ENCODE assay signal across 8 cellular contexts in the genomic region with DNA sequence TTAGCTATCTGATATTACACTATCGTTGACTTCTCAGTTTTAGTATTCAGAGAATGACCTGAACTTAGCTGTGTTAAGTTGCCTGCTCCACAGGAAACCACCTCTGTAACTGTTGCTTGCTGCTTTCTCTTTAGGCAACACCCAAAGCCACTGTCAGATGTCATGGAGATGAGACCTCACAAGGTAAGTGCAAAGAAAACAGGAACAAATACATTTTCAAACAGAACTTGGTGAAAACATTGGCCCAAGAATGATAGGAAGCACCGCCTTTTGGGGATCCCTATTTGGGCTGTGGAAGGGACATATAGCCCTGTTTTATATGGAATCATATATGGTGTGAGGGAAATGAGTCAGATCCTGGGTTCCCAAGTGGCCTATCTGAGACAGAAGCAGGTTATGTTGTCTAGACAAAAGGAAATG.
DNase-seq lines count a peak whose midpoint lies in the region; ATAC-seq, FAIRE-seq and TF ChIP-seq lines count a peak whose summit lies in the region.

No MANE protein-coding gene starts in this region.

- intact Hi-C loops in kidney (cut with DNase I) = no loop called here

- TF ChIP-seq CTCF in choroid plexus epithelial cell (conservative IDR thresholded peaks at IDR 0.05; ENCODE audit: low read depth, low read length) = no peak
- TF ChIP-seq CTCF in kidney (IDR thresholded peaks at IDR 0.05; ENCODE audit: borderline replicate concordance, extremely low read depth, insufficient read depth) = no peak

- peak; percentile 80 to 83 for ATAC-seq in activated CD4-positive, CD25-positive, alpha-beta regulatory T cell treated with anti-CD3 and anti-CD28 coated beads, Interleukin-2, amount 50 U/mL, for 24 hours
- peak; percentile 94 for ATAC-seq in HG02981 (IDR thresholded peaks at IDR 0.05; ENCODE audit: unreplicated experiment)

- H3K36me3 ChIP-seq in kidney (ENCODE audit: control insufficient read depth in 1 of 2, insufficient read depth in 2 of 2, low read length in 2 of 2) = no peaks in the 10 kb centered on the region

- H3K4me3 ChIP-seq in choroid plexus epithelial cell (ENCODE audit: low read depth, low read length) (no peak overlapping the region), kidney (ENCODE audit: low read length in 2 of 2) (no peak overlapping the region)

- H3K27ac ChIP-seq in kidney (ENCODE audit: low read depth in 2 of 2, low read length in 2 of 2) = peak overlapping the region in 1 of 2 donors; percentile 35

- H3K9me3 ChIP-seq in kidney (ENCODE audit: control insufficient read depth in 1 of 2, low read length in 2 of 2) = no peaks in the 10 kb centered on the region

- H3K9ac ChIP-seq in kidney (ENCODE audit: low read length in 2 of 2) = no peak overlapping the region

- no peaks in the 10 kb centered on the region for H3K4me1 ChIP-seq in kidney (ENCODE audit: control insufficient read depth in 1 of 2, insufficient read depth in 1 of 2, low read depth in 1 of 2, low read length in 2 of 2)

- no peak for FAIRE-seq in kidney (lab: Jason Lieb, UNC)

- DNase-seq in activated CD4-positive, CD25-positive, alpha-beta regulatory T cell treated with anti-CD3 and anti-CD28 coated beads, Interleukin-2, amount 50 U/mL, for 72 hours = no peak
- DNase-seq in SKM-1 (lab: John Stamatoyannopoulos, UW; ENCODE audit: unreplicated experiment) (peak; percentile 73), choroid plexus epithelial cell (ENCODE audit: low read depth) (peak; percentile 75), T1000 (lab: John Stamatoyannopoulos, UW) (no peak), NCI-H1930 (lab: John Stamatoyannopoulos, UW) (no peak), kidney (no peak)

Comparison
In these comparisons a context has a peak if more than half of its experiments do, and no peak if none do; other contexts are left out.
1. DNase-seq: peak in SKM-1 (single experiment) and choroid plexus epithelial cell (single experiment); none in activated CD4-positive, CD25-positive, alpha-beta regulatory T cell treated with anti-CD3 and anti-CD28 coated beads, Interleukin-2, amount 50 U/mL, for 72 hours (single experiment), T1000 (single experiment), NCI-H1930 (0 of 2) and kidney (single experiment).